ENCODE assay signal across 16 cellular contexts in genomic region chr11:3011891-3012885, GRCh38.
"Had no signal": no experiment of that assay in that cellular context is flagged by ENCODE, and none has a peak within 500 bp of the region (broad histone marks: within the 10 kb centered on the region; RNA-seq: fewer than 3 reads in every experiment).

No MANE protein-coding gene starts in this region.

- H2AFZ ChIP-seq: hepatocyte had no signal

- ATAC-seq: left lung, mucosa of descending colon, natural killer cell had no signal

- H3K4me3 Mint-ChIP-seq: natural killer cell had no signal

- H3K27ac Mint-ChIP-seq: natural killer cell had no signal

- H3K4me2 ChIP-seq: hepatocyte had no signal

- H3K27ac ChIP-seq: colonic mucosa, hepatocyte, left lung, right atrium auricular region, transverse colon, vagina had no signal

- DNase-seq: caudate nucleus; colonic mucosa; islet precursor cell; left lung; natural killer cell; stimulated activated CD4-positive, alpha-beta T cell treated with anti-CD3 and anti-CD28 coated beads, Interleukin-15, amount 100 ng/mL, for 24 hours; stimulated activated CD4-positive, alpha-beta T cell treated with anti-CD3 and anti-CD28 coated beads, Interleukin-4, amount 100 ng/mL, for 1 hour; stimulated activated naive CD4-positive, alpha-beta T cell treated with Interleukin-2 at 50 U/mL for 16 hours; substantia nigra; T-helper 9 cell; transverse colon had no signal

- H3K9me3 ChIP-seq: colonic mucosa, left lung, mucosa of descending colon, right atrium auricular region, transverse colon, vagina had no signal

- H3K9me3 Mint-ChIP-seq: natural killer cell had no signal

- H3K79me2 ChIP-seq: hepatocyte had no signal

- H3K4me3 ChIP-seq: colonic mucosa, hepatocyte, left lung, mucosa of descending colon, right atrium auricular region, skin epidermis, transverse colon, vagina had no signal

- H3K4me1 ChIP-seq: colonic mucosa, left lung, right atrium auricular region, transverse colon, vagina had no signal

- H3K36me3 Mint-ChIP-seq: natural killer cell had no signal

- H3K27me3 ChIP-seq: colonic mucosa, hepatocyte, left lung, right atrium auricular region, transverse colon, vagina had no signal
